ENCODE assay signal across 1 cellular context in the genomic region with DNA sequence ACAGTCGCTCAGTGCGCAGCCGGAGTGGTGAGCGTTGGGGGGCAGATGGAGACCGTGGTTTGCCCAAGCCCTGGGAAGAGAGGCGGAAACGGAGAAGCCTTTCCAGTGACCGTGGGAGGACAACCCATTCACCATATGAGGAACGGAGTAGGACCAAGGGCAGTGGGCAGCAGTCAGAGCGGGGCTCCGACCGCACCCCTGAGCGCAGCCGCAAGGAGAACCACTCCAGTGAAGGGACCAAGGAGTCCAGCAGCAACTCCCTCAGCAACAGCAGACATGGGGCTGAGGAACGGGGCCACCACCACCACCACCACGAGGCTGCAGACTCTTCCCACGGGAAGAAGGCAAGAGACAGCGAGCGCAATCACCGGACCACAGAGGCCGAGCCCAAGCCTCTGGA.
TF ChIP-seq lines count a peak whose summit lies in the region.

No MANE protein-coding gene starts in this region.

TF ChIP-seq in SK-N-SH, 30 proteins besides CTCF, POLR2A, EP300 and RAD21 (continued from another document):
- TF ChIP-seq TAF1 (IDR thresholded peaks at IDR 0.05; ENCODE audit: borderline replicate concordance, low read depth, low read length) (no peak), YY1 (IDR thresholded peaks at IDR 0.05; ENCODE audit: low read depth) (no peak), ELF1 (IDR thresholded peaks at IDR 0.05) (no peak), FOSL2 (IDR thresholded peaks at IDR 0.05; ENCODE audit: borderline replicate concordance, low read depth) (no peak)
